In genomic region chr18:13465476-13465875, GRCh38 we compare ENCODE assay signal across 2 cellular contexts.
TF ChIP-seq lines count a peak whose summit lies in the region.

No MANE protein-coding gene starts in this region.

TF ChIP-seq in liver, 16 proteins besides CTCF, POLR2A, EP300 and RAD21 (continued from another document):
- no peak for TF ChIP-seq REST (IDR thresholded peaks at IDR 0.05)
- peak; percentile 86 for TF ChIP-seq NR2F2 (IDR thresholded peaks at IDR 0.05)
- TF ChIP-seq YY1 (IDR thresholded peaks at IDR 0.05), result no peak
- TF ChIP-seq HNF4G (IDR thresholded peaks at IDR 0.05), result peak; percentile 96
- no peak for TF ChIP-seq ATF3 (IDR thresholded peaks at IDR 0.05)
- TF ChIP-seq ZBTB33 (IDR thresholded peaks at IDR 0.05), result no peak
- no peak for TF ChIP-seq GABPA (IDR thresholded peaks at IDR 0.05 in 1 of 2, conservative IDR thresholded peaks at IDR 0.05 in 1 of 2)
- peak; percentile 80 for TF ChIP-seq SP1 (IDR thresholded peaks at IDR 0.05)
- peak; percentile 98 to 99 for TF ChIP-seq HNF4A (conservative IDR thresholded peaks at IDR 0.05)
- TF ChIP-seq EGR1 (IDR thresholded peaks at IDR 0.05; ENCODE audit: low read depth in 2 of 2), result peak in 1 of 2 donors; percentile 75
- peak; percentile 24 to 53 for TF ChIP-seq JUND (IDR thresholded peaks at IDR 0.05)

TF ChIP-seq in SK-N-SH treated with all-trans-retinoic acid at 6 μM for 48 hours, 23 proteins besides CTCF, POLR2A, EP300 and RAD21 (continued from another document):
- TF ChIP-seq PATZ1 (CRISPR knock-in tag; IDR thresholded peaks at IDR 0.05; ENCODE audit: borderline replicate concordance), result no peak
